Comparison of ENCODE assay signal across 34 cellular contexts in genomic region chr17:39647242-39647641, GRCh38. TPM values are rescaled to one million over a fixed set of nuclear protein-coding genes. Genes with fewer than 3 reads are reported as not detected.
"Had no signal": no experiment of that assay in that cellular context is flagged by ENCODE, and none has a peak within 500 bp of the region (broad histone marks: within the 10 kb centered on the region; RNA-seq: fewer than 3 reads in every experiment).

No MANE protein-coding gene starts in this region.

- H3K36me3 Mint-ChIP-seq: natural killer cell treated with Interleukin-12 subunit alpha and Interleukin-12 subunit beta and Interleukin-15 and Interleukin-18, amount 100 ng/mL, for 72 hours had no signal

- H3K4me3 ChIP-seq: esophagus muscularis mucosa, gastroesophageal sphincter, heart left ventricle, hepatocyte, mucosa of descending colon, smooth muscle cell, stomach, thyroid gland, vagina had no signal

- H3K9me3 Mint-ChIP-seq: endodermal cell; mesothelial cell of epicardium; naive B cell; natural killer cell treated with Interleukin-12 subunit alpha and Interleukin-12 subunit beta and Interleukin-15 and Interleukin-18, amount 100 ng/mL, for 72 hours; neural crest cell; stimulated activated effector memory CD8-positive, alpha-beta T cell treated with anti-CD3 and anti-CD28 coated beads, Interleukin-12 subunit alpha, Interleukin-12 subunit beta, amount 100 ng/mL, for 72 hours had no signal

- H3K9me3 ChIP-seq: esophagus muscularis mucosa, gastroesophageal sphincter, heart left ventricle, mucosa of descending colon, neutrophil, stomach, thyroid gland, vagina had no signal

- ATAC-seq: foreskin keratinocyte; gastroesophageal sphincter; left lobe of liver; mucosa of descending colon; natural killer cell treated with Interleukin-12 subunit alpha and Interleukin-12 subunit beta and Interleukin-15 and Interleukin-18, amount 100 ng/mL, for 72 hours; sciatic nerve; stimulated activated effector memory CD8-positive, alpha-beta T cell treated with anti-CD3 and anti-CD28 coated beads, Interleukin-12 subunit alpha, Interleukin-12 subunit beta, amount 100 ng/mL, for 72 hours had no signal

- H3K36me3 ChIP-seq: thyroid gland, vagina had no signal

- H3K27me3 ChIP-seq: esophagus muscularis mucosa, foreskin keratinocyte, gastroesophageal sphincter, heart left ventricle, hepatocyte, neutrophil, stomach, thyroid gland, vagina had no signal

- H3K27ac ChIP-seq: epithelial cell of prostate, esophagus muscularis mucosa, foreskin keratinocyte, gastroesophageal sphincter, heart left ventricle, hepatocyte, neutrophil, parathyroid adenoma, stomach, thyroid gland, vagina had no signal

- H3K4me1 ChIP-seq: foreskin keratinocyte had no signal

- H3K27ac Mint-ChIP-seq: endodermal cell; mesothelial cell of epicardium; natural killer cell treated with Interleukin-12 subunit alpha and Interleukin-12 subunit beta and Interleukin-15 and Interleukin-18, amount 100 ng/mL, for 72 hours; progenitor cell of endocrine pancreas; stimulated activated effector memory CD8-positive, alpha-beta T cell treated with anti-CD3 and anti-CD28 coated beads, Interleukin-12 subunit alpha, Interleukin-12 subunit beta, amount 100 ng/mL, for 72 hours had no signal

- H3K27me3 Mint-ChIP-seq: naive B cell; natural killer cell treated with Interleukin-12 subunit alpha and Interleukin-12 subunit beta and Interleukin-15 and Interleukin-18, amount 100 ng/mL, for 72 hours; progenitor cell of endocrine pancreas had no signal

- DNase-seq: effector CD8-positive, alpha-beta T cell; endodermal cell; foreskin keratinocyte; heart left ventricle; kidney; mesenchymal stem cell; mucosa of descending colon; naive B cell; stimulated activated CD4-positive, alpha-beta T cell treated with anti-CD3 and anti-CD28 coated beads, Interleukin-12 subunit alpha, Interleukin-12 subunit beta, amount 100 ng/mL, for 4 hours; stimulated activated CD4-positive, alpha-beta T cell treated with anti-CD3 and anti-CD28 coated beads, Interleukin-1b, Interleukin-23, amount 100 ng/mL, for 48 hours; stimulated activated CD4-positive, alpha-beta T cell treated with anti-CD3 and anti-CD28 coated beads, Interleukin-4, amount 100 ng/mL, for 24 hours; stimulated activated naive CD4-positive, alpha-beta T cell treated with Interleukin-2 at 50 U/mL for 16 hours; stomach; thyroid gland; trophoblast cell had no signal

- H3K4me3 Mint-ChIP-seq: endodermal cell; mesothelial cell of epicardium; naive B cell; natural killer cell treated with Interleukin-12 subunit alpha and Interleukin-12 subunit beta and Interleukin-15 and Interleukin-18, amount 100 ng/mL, for 72 hours; neural crest cell; stimulated activated effector memory CD8-positive, alpha-beta T cell treated with anti-CD3 and anti-CD28 coated beads, Interleukin-12 subunit alpha, Interleukin-12 subunit beta, amount 100 ng/mL, for 72 hours had no signal

RNA-seq across cellular contexts. Expression of gene TCAP, which starts 17.9 kb away (rescaled TPM):
- total RNA-seq: smooth muscle cell had no signal

RNA-seq across cellular contexts. Expression of gene PPP1R1B, which starts 20.5 kb away (rescaled TPM):
- total RNA-seq: lung microvascular endothelial cell; natural killer cell treated with Interleukin-12 subunit alpha and Interleukin-12 subunit beta and Interleukin-15 and Interleukin-18, amount 100 ng/mL, for 72 hours; neural crest cell; progenitor cell of endocrine pancreas; smooth muscle cell had no signal

RNA-seq across cellular contexts. Expression of gene PNMT, which starts 21.0 kb away (rescaled TPM):
- total RNA-seq: fibroblast of lung; foreskin keratinocyte; natural killer cell treated with Interleukin-12 subunit alpha and Interleukin-12 subunit beta and Interleukin-15 and Interleukin-18, amount 100 ng/mL, for 72 hours; smooth muscle cell had no signal

RNA-seq across cellular contexts. Expression of gene NEUROD2, which starts 39.5 kb away (rescaled TPM):
- total RNA-seq: endodermal cell; esophagus muscularis mucosa; fibroblast of lung; foreskin keratinocyte; gastroesophageal sphincter; heart left ventricle; hepatocyte; kidney; left lobe of liver; lung microvascular endothelial cell; mesothelial cell of epicardium; natural killer cell treated with Interleukin-12 subunit alpha and Interleukin-12 subunit beta and Interleukin-15 and Interleukin-18, amount 100 ng/mL, for 72 hours; neural crest cell; progenitor cell of endocrine pancreas; sciatic nerve; smooth muscle cell; stomach; subcutaneous adipose tissue; thyroid gland; ureter; vagina had no signal
